ENCODE assay signal across 27 cellular contexts in genomic region chr14:34056081-34056480, GRCh38.
"Had no signal": no experiment of that assay in that cellular context is flagged by ENCODE, and none has a peak within 500 bp of the region (broad histone marks: within the 10 kb centered on the region; RNA-seq: fewer than 3 reads in every experiment).

No MANE protein-coding gene starts in this region.

- H3K27ac ChIP-seq: HL-60, RWPE1, SJCRH30 had no signal

- H3K9me3 ChIP-seq: MG63, SJCRH30 had no signal

- H3K27me3 ChIP-seq: MG63, SJCRH30 had no signal

- H3K4me3 ChIP-seq: MG63, SJCRH30 had no signal

- DNase-seq: Karpas-422; KG1; MG63; NCI-H1092; NCI-H1105 treated with DMSO at 0.1 percent for 48 hours; NCI-H1417 treated with DMSO at 0.1 percent for 48 hours; NCI-H146; NCI-H1694 treated with DMSO at 0.1 percent for 48 hours; NCI-H1930; NCI-H2081; NCI-H2107; NCI-H226; NCI-H446; NCI-H510A; NCI-H524 treated with DMSO at 0.1 percent for 48 hours; NCI-H69; NCI-H774; NK-92 treated with Interleukin-12 subunit alpha and Interleukin-12 subunit beta, amount 100 ng/mL, for 24 hours; SHP77 treated with DMSO at 0.1 percent for 48 hours; SJCRH30 had no signal

- ATAC-seq: Panc1, PC-3, Right ventricle myocardium inferior, SK-N-SH treated with all-trans-retinoic acid at 6 μM for 48 hours had no signal

- FAIRE-seq: HTR-8/SVneo had no signal

- H3K36me3 ChIP-seq: MG63, SJCRH30 had no signal
